In the genomic region with DNA sequence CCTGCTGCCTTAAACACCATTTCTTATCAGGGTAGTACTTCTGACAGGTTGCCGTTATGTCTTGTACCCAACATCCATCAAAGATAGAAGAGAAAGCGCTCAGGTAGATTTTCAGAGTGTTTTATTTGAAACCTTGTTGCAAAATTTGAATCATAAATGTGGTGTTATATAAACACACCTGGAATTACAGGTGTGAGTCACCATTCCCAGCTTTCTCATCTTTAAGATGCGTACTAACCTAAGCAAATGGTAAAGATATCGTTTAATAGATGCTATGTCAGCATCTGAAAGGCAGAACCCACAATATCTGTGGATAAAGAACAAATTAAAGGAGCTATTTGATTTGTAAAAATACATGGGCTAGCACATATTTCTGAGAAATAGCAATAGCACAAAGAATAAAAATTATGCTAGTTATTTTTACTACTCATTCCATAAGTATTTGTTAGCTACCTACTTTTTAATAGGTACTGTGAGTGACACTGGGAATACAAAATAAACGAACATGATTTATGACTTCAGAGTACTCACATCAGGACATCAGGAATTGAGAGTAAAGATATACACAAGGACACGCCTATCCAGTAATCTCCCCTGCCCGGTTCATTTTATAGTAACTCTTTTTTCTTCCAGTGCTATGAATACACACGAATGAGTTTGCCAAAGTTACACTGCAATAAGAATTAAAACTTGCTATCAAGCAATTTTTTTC, we compare ENCODE assay signal across 33 cellular contexts.
"Had no signal": no experiment of that assay in that cellular context is flagged by ENCODE, and none has a peak within 500 bp of the region (broad histone marks: within the 10 kb centered on the region; RNA-seq: fewer than 3 reads in every experiment).

No MANE protein-coding gene starts in this region.

- H3K36me3 Mint-ChIP-seq: activated naive CD8-positive, alpha-beta T cell treated with anti-CD3 and anti-CD28 coated beads for 36 hours had no signal

- FAIRE-seq: K562, TTC549 had no signal

- H3K27ac Mint-ChIP-seq: activated B cell treated with CpG ODN at 0.5 μM for 24 hours; activated CD8-positive, alpha-beta T cell treated with anti-CD3 and anti-CD28 coated beads for 36 hours; activated naive CD8-positive, alpha-beta T cell treated with anti-CD3 and anti-CD28 coated beads for 36 hours; activated T-cell treated with anti-CD3 and anti-CD28 coated beads, Interleukin-2, amount 50 U/mL, for 72 hours; activated T-helper 17 cell treated with anti-CD3 and anti-CD28 coated beads, Interleukin-2, amount 50 U/mL, for 72 hours; T-helper 2 cell treated with Interferon-gamma antibody and Interleukin-4, amounts not matched to agents 5 μg/mL and 100 μg/mL, for 36 hours had no signal

- H3K27me3 Mint-ChIP-seq: activated B cell treated with CpG ODN at 0.5 μM for 24 hours; activated naive CD8-positive, alpha-beta T cell treated with anti-CD3 and anti-CD28 coated beads for 36 hours had no signal

- ATAC-seq: activated CD8-positive, alpha-beta T cell treated with anti-CD3 and anti-CD28 coated beads for 36 hours; activated T-cell treated with anti-CD3 and anti-CD28 coated beads, Interleukin-2, amount 50 U/mL, for 72 hours; activated T-helper 17 cell treated with anti-CD3 and anti-CD28 coated beads, Interleukin-2, amount 50 U/mL, for 72 hours; K562 had no signal

- H3K9me3 ChIP-seq: Peyer's patch had no signal

- H3K4me3 Mint-ChIP-seq: activated B cell treated with CpG ODN at 0.5 μM for 24 hours; activated CD8-positive, alpha-beta T cell treated with anti-CD3 and anti-CD28 coated beads for 36 hours; activated naive CD8-positive, alpha-beta T cell treated with anti-CD3 and anti-CD28 coated beads for 36 hours; activated T-cell treated with anti-CD3 and anti-CD28 coated beads, Interleukin-2, amount 50 U/mL, for 72 hours; activated T-helper 17 cell treated with anti-CD3 and anti-CD28 coated beads, Interleukin-2, amount 50 U/mL, for 72 hours; T-helper 2 cell treated with Interferon-gamma antibody and Interleukin-4, amounts not matched to agents 5 μg/mL and 100 μg/mL, for 36 hours had no signal

- H3K9me3 Mint-ChIP-seq: activated B cell treated with CpG ODN at 0.5 μM for 24 hours; activated CD8-positive, alpha-beta T cell treated with anti-CD3 and anti-CD28 coated beads for 36 hours; activated naive CD8-positive, alpha-beta T cell treated with anti-CD3 and anti-CD28 coated beads for 36 hours; activated T-cell treated with anti-CD3 and anti-CD28 coated beads, Interleukin-2, amount 50 U/mL, for 72 hours; activated T-helper 17 cell treated with anti-CD3 and anti-CD28 coated beads, Interleukin-2, amount 50 U/mL, for 72 hours; T-helper 2 cell treated with Interferon-gamma antibody and Interleukin-4, amounts not matched to agents 5 μg/mL and 100 μg/mL, for 36 hours had no signal

- H3K36me3 ChIP-seq: brain microvascular endothelial cell, cardiac muscle cell, Peyer's patch had no signal

- H3K27ac ChIP-seq: brain microvascular endothelial cell, cardiac muscle cell, Peyer's patch, SK-N-MC, VCaP had no signal

- H3K27me3 ChIP-seq: brain microvascular endothelial cell, cardiac muscle cell, Peyer's patch had no signal

- H3K4me1 Mint-ChIP-seq: activated B cell treated with CpG ODN at 0.5 μM for 24 hours; activated naive CD8-positive, alpha-beta T cell treated with anti-CD3 and anti-CD28 coated beads for 36 hours; activated T-helper 17 cell treated with anti-CD3 and anti-CD28 coated beads, Interleukin-2, amount 50 U/mL, for 72 hours had no signal

- H3K4me3 ChIP-seq: cardiac muscle cell, K562, Peyer's patch, SK-N-MC had no signal

- DNase-seq: activated B cell treated with CpG ODN at 0.5 μM for 24 hours; activated CD4-positive, alpha-beta T cell treated with anti-CD3 and anti-CD28 coated beads for 48 hours; activated CD4-positive, alpha-beta T cell treated with anti-CD3 and anti-CD28 coated beads, Interleukin-2, amount 50 U/mL, for 4 hours; activated CD4-positive, CD25-positive, alpha-beta regulatory T cell treated with anti-CD3 and anti-CD28 coated beads, Interleukin-2, amount 50 U/mL, for 72 hours; activated CD8-positive, alpha-beta T cell treated with anti-CD3 and anti-CD28 coated beads for 36 hours; activated effector memory CD4-positive, alpha-beta T cell treated with anti-CD3 and anti-CD28 coated beads, Interleukin-2, amount 50 U/mL, for 16 hours; activated naive CD4-positive, alpha-beta T cell; activated naive CD4-positive, alpha-beta T cell treated with anti-CD3 and anti-CD28 coated beads, Interleukin-2, amount 50 U/mL, for 16 hours; activated naive CD8-positive, alpha-beta T cell treated with anti-CD3 and anti-CD28 coated beads for 36 hours; activated T-cell treated with anti-CD3 and anti-CD28 coated beads, Interleukin-2, amount 50 U/mL, for 1 hour; activated T-cell treated with anti-CD3 and anti-CD28 coated beads, Interleukin-2, amount 50 U/mL, for 72 hours; amniotic stem cell; aorta; brain microvascular endothelial cell; NCI-H146; NCI-H187; NCI-H2029 treated with DMSO at 0.1 percent for 48 hours; NCI-H2107; NCI-H2171; NCI-H2227 treated with DMSO at 0.1 percent for 48 hours; NCI-H446; NCI-H510A treated with DMSO at 0.1 percent for 48 hours; NCI-H526 treated with DMSO at 0.1 percent for 48 hours; Peyer's patch; Right ventricle myocardium superior; RPMI8226 had no signal

- H3K4me1 ChIP-seq: Peyer's patch had no signal
